8 cellular contexts compared by ENCODE assay signal in genomic region chr9:19174127-19174921, GRCh38. TPM values are rescaled to one million over a fixed set of nuclear protein-coding genes. Genes with fewer than 3 reads are reported as not detected.
DNase-seq lines count a peak whose midpoint lies in the region; ATAC-seq and TF ChIP-seq lines count a peak whose summit lies in the region.

No MANE protein-coding gene starts in this region.

- H3K27me3 Mint-ChIP-seq in activated CD4-positive, alpha-beta memory T cell treated with anti-CD3 and anti-CD28 coated beads for 36 hours = no peaks in the 10 kb centered on the region
- no peaks in the 10 kb centered on the region for H3K27me3 Mint-ChIP-seq in naive thymus-derived CD4-positive, alpha-beta T cell

- no peaks in the 10 kb centered on the region for H3K9me3 Mint-ChIP-seq in activated CD4-positive, alpha-beta memory T cell treated with anti-CD3 and anti-CD28 coated beads for 36 hours
- H3K9me3 Mint-ChIP-seq in naive thymus-derived CD4-positive, alpha-beta T cell = no peaks in the 10 kb centered on the region

- ATAC-seq in GM19395 (IDR thresholded peaks at IDR 0.05; ENCODE audit: unreplicated experiment) (peak; percentile 98), HG03196 (IDR thresholded peaks at IDR 0.05; ENCODE audit: unreplicated experiment) (peak; percentile 98)
- ATAC-seq in naive thymus-derived CD4-positive, alpha-beta T cell = peak; percentile 91

- H3K27ac ChIP-seq in naive thymus-derived CD4-positive, alpha-beta T cell (ENCODE audit: low read depth, low read length) = no peak overlapping the region
- no peak overlapping the region for H3K27ac ChIP-seq in uterus

- CTCF ChIA-PET in activated CD4-positive, alpha-beta memory T cell treated with anti-CD3 and anti-CD28 coated beads for 36 hours (lab: Charles Lee) = interaction anchor here (0.7 to 4.6 kb wide), 43 partner anchors 8 to 920 kb away, joined by 3 to 67 read pairs (median 4); partner anchors contain the start of genes DENND4C and RRAGA
- CTCF ChIA-PET in naive thymus-derived CD4-positive, alpha-beta T cell (lab: Charles Lee) = interaction anchor here (0.6 to 4.7 kb wide), 25 partner anchors 9 to 283 kb away, joined by 3 to 36 read pairs (median 4); partner anchors contain the start of genes DENND4C and RRAGA

- H3K4me1 Mint-ChIP-seq in activated CD4-positive, alpha-beta memory T cell treated with anti-CD3 and anti-CD28 coated beads for 36 hours (ENCODE audit: low read depth) = peaks cover 22% of the 10 kb centered on the region
- H3K4me1 Mint-ChIP-seq in naive thymus-derived CD4-positive, alpha-beta T cell = peaks cover 25 to 39% (median 31%) of the 10 kb centered on the region in 7 donors

- no peaks in the 10 kb centered on the region for H3K36me3 ChIP-seq in naive thymus-derived CD4-positive, alpha-beta T cell (ENCODE audit: control insufficient read depth in 2 of 3, insufficient read depth in 3 of 3, low read length in 3 of 3)
- H3K36me3 ChIP-seq in uterus = no peaks in the 10 kb centered on the region

- no peaks in the 10 kb centered on the region for H3K27me3 ChIP-seq in naive thymus-derived CD4-positive, alpha-beta T cell (ENCODE audit: control insufficient read depth in 2 of 2, insufficient read depth in 2 of 2, low read length in 2 of 2)
- H3K27me3 ChIP-seq in uterus = no peaks in the 10 kb centered on the region

- POLR2A ChIA-PET in activated CD4-positive, alpha-beta memory T cell treated with anti-CD3 and anti-CD28 coated beads for 36 hours (lab: Charles Lee) = interaction anchor here (0.9 to 1.9 kb wide), 4 partner anchors 10 to 126 kb away, joined by 3 to 8 read pairs (median 4); partner anchors contain the start of gene RRAGA
- POLR2A ChIA-PET in naive thymus-derived CD4-positive, alpha-beta T cell (lab: Charles Lee) = interaction anchor here (0.8 to 1.5 kb wide), 7 partner anchors 18 to 206 kb away, joined by 3 to 7 read pairs (median 4); partner anchors contain the start of genes RPS6 and RRAGA

- intact Hi-C loops in activated CD4-positive, alpha-beta memory T cell treated with anti-CD3 and anti-CD28 coated beads for 36 hours (cut with micrococcal nuclease) = loop anchor here (1.0 to 5.0 kb wide), 8 partner anchors 10 to 917 kb away; partner anchors contain the start of genes HAUS6 and RRAGA
- intact Hi-C loops in naive thymus-derived CD4-positive, alpha-beta T cell (cut with micrococcal nuclease) = loop anchor here (1.0 to 5.0 kb wide), 11 partner anchors 13 to 917 kb away; partner anchors contain the start of genes HAUS6 (in 2 of the 2), RRAGA (in 2 of the 2), DENND4C (in 1 of the 2) and PLIN2 (in 1 of the 2)
- intact Hi-C loops in uterus (cut with DNase I; ENCODE audit: low total_unique reads) = loop anchor here (10.0 kb wide), 1 partner anchor 50 kb away; the partner anchor contains the start of gene PLIN2

- no peaks in the 10 kb centered on the region for H3K9me3 ChIP-seq in naive thymus-derived CD4-positive, alpha-beta T cell (ENCODE audit: control insufficient read depth in 2 of 3, low read length in 3 of 3)
- H3K9me3 ChIP-seq in uterus = no peaks in the 10 kb centered on the region

- no peak overlapping the region for H3K27ac Mint-ChIP-seq in activated CD4-positive, alpha-beta memory T cell treated with anti-CD3 and anti-CD28 coated beads for 36 hours
- H3K27ac Mint-ChIP-seq in naive thymus-derived CD4-positive, alpha-beta T cell = peak overlapping the region in 5 of 9 donors; percentile 52 to 84 (median 62)

- TF ChIP-seq POLR2A in erythroblast (IDR thresholded peaks at IDR 0.05; ENCODE audit: low read length) (no peak), uterus (IDR thresholded peaks at IDR 0.05) (no peak)

- peak; percentile 55 to 76 (median 60) for TF ChIP-seq CTCF in uterus (IDR thresholded peaks at IDR 0.05)

- no peak overlapping the region for H3K4me3 Mint-ChIP-seq in activated CD4-positive, alpha-beta memory T cell treated with anti-CD3 and anti-CD28 coated beads for 36 hours
- peak overlapping the region in 3 of 10 donors; percentile 14 to 70 (median 63) for H3K4me3 Mint-ChIP-seq in naive thymus-derived CD4-positive, alpha-beta T cell

- no peaks in the 10 kb centered on the region for H3K36me3 Mint-ChIP-seq in activated CD4-positive, alpha-beta memory T cell treated with anti-CD3 and anti-CD28 coated beads for 36 hours
- H3K36me3 Mint-ChIP-seq in naive thymus-derived CD4-positive, alpha-beta T cell = no peaks in the 10 kb centered on the region

- peak; percentile 40 for DNase-seq in DMS114 treated with DMSO at 0.1 percent for 48 hours (lab: John Stamatoyannopoulos, UW; ENCODE audit: unreplicated experiment)
- DNase-seq in NCI-H226 = peak; percentile 48
- DNase-seq in activated CD4-positive, alpha-beta memory T cell treated with anti-CD3 and anti-CD28 coated beads for 36 hours = peak; percentile 79
- DNase-seq in erythroblast (lab: John Stamatoyannopoulos, UW) = peak; percentile 85 to 89
- DNase-seq in naive thymus-derived CD4-positive, alpha-beta T cell = peak; percentile 11 to 51 (median 37)
- peak; percentile 68 to 80 for DNase-seq in uterus

- H3K4me3 ChIP-seq in naive thymus-derived CD4-positive, alpha-beta T cell (ENCODE audit: low read length) = no peak overlapping the region
- no peak overlapping the region for H3K4me3 ChIP-seq in uterus

- peaks cover 5 to 16% of the 10 kb centered on the region in 2 donors for H3K4me1 ChIP-seq in naive thymus-derived CD4-positive, alpha-beta T cell (ENCODE audit: control insufficient read depth in 2 of 2, insufficient read depth in 2 of 2, low read length in 2 of 2)
- H3K4me1 ChIP-seq in uterus = no peaks in the 10 kb centered on the region

RNA-seq across cellular contexts. Expression of gene PLIN2, which starts 47.0 kb away (rescaled TPM):
- total RNA-seq in activated CD4-positive, alpha-beta memory T cell treated with anti-CD3 and anti-CD28 coated beads for 36 hours = 10 to 100 TPM; 52.9 to 54.2 TPM
- 10 to 100 TPM; 43.9 to 91.9 (median 56.1) TPM for total RNA-seq in naive thymus-derived CD4-positive, alpha-beta T cell
- polyA plus RNA-seq in naive thymus-derived CD4-positive, alpha-beta T cell = 100 to 1,000 TPM in 1 of 2 donors, 10 to 100 TPM in 1; 74.2 to 125 TPM
- total RNA-seq in uterus = 100 to 1,000 TPM in 2 of 4 donors, 10 to 100 TPM in 2; 14.1 to 188 (median 91.8) TPM

RNA-seq across cellular contexts. Expression of gene DENND4C, which starts 56.2 kb away (rescaled TPM):
- total RNA-seq in activated CD4-positive, alpha-beta memory T cell treated with anti-CD3 and anti-CD28 coated beads for 36 hours = 10 to 100 TPM; 17.8 to 20.2 TPM
- total RNA-seq in naive thymus-derived CD4-positive, alpha-beta T cell = 10 to 100 TPM; 43.5 to 77.5 (median 52.0) TPM
- polyA plus RNA-seq in naive thymus-derived CD4-positive, alpha-beta T cell = 10 to 100 TPM; 34.7 to 35.2 TPM
- total RNA-seq in uterus = 100 to 1,000 TPM; 101 to 161 (median 133) TPM

Comparison
In these comparisons a context has a peak if more than half of its experiments do, and no peak if none do; other contexts are left out.
1. DNase-seq: peak in every context shown above with its lines; median percentile 87 in erythroblast; 79 in activated CD4-positive, alpha-beta memory T cell treated with anti-CD3 and anti-CD28 coated beads for 36 hours; 74 in uterus; 48 in NCI-H226; 40 in DMS114 treated with DMSO at 0.1 percent for 48 hours; 37 in naive thymus-derived CD4-positive, alpha-beta T cell.